20 cellular contexts compared by ENCODE assay signal in genomic region chr5:72290356-72291133, GRCh38. TPM values are rescaled to one million over a fixed set of nuclear protein-coding genes. Genes with fewer than 3 reads are reported as not detected.
A peak's percentile ranks its signal among the peaks of the same experiment; 100 is the strongest.
DNase-seq lines count a peak whose midpoint lies in the region; ATAC-seq and TF ChIP-seq lines count a peak whose summit lies in the region.
"Had no signal": no experiment of that assay in that cellular context is flagged by ENCODE, and none has a peak within 500 bp of the region (broad histone marks: within the 10 kb centered on the region; RNA-seq: fewer than 3 reads in every experiment).

No MANE protein-coding gene starts in this region.

- H3K9me3 ChIP-seq in Loucy (ENCODE audit: insufficient read depth, low read depth, low read length) (no peaks in the 10 kb centered on the region), gastrocnemius medialis (no peaks in the 10 kb centered on the region)

- H3K27ac Mint-ChIP-seq in brain (peak overlapping the region in 4 of 5 experiments; percentile 48 to 91 (median 78)), naive B cell (peak overlapping the region; percentile 49 to 94 (median 84))
- no peak overlapping the region for H3K27ac Mint-ChIP-seq in activated T-cell treated with anti-CD3 and anti-CD28 coated beads, Interleukin-2, amount 50 U/mL, for 24 hours
- H3K27ac Mint-ChIP-seq: activated CD8-positive, alpha-beta memory T cell treated with anti-CD3 and anti-CD28 coated beads, Interleukin-2, amount 10 ng/mL, durations not matched to agents 7 days and 5 days; activated naive CD8-positive, alpha-beta T cell; activated T-helper 17 cell treated with anti-CD3 and anti-CD28 coated beads, Interleukin-2, amount 50 U/mL, for 72 hours; dendritic cell treated with granulocyte-macrophage colony-stimulating factor and Interleukin-4, amounts not matched to agents 40 ng/mL and 50 ng/mL, for 4 days; nephron had no signal

- intact Hi-C loops in gastrocnemius medialis (cut with DNase I; ENCODE audit: low total_unique reads), result no loop called here

- no peak overlapping the region for H3K4me3 ChIP-seq in Loucy (ENCODE audit: low read length, poor library complexity, severe bottlenecking)
- H3K4me3 ChIP-seq in gastrocnemius medialis, result no peak overlapping the region

- TF ChIP-seq CTCF in GM13977 (IDR thresholded peaks at IDR 0.05; ENCODE audit: extremely low read depth, insufficient read depth, missing control alignments) (no peak), Loucy (conservative IDR thresholded peaks at IDR 0.05; ENCODE audit: low read length) (no peak), brain (conservative IDR thresholded peaks at IDR 0.05) (no peak), gastrocnemius medialis (IDR thresholded peaks at IDR 0.05 in 4 of 5, conservative IDR thresholded peaks at IDR 0.05 in 1 of 5) (no peak)

- no peaks in the 10 kb centered on the region for H4K20me1 ChIP-seq in Loucy (ENCODE audit: insufficient read depth, low read length, poor library complexity, severe bottlenecking)

- H3K36me3 Mint-ChIP-seq in brain (peaks cover 29% of the 10 kb centered on the region), naive B cell (peaks cover 8 to 10% of the 10 kb centered on the region in 2 donors)
- H3K36me3 Mint-ChIP-seq in activated T-cell treated with anti-CD3 and anti-CD28 coated beads, Interleukin-2, amount 50 U/mL, for 24 hours (ENCODE audit: low read depth), result peaks cover 93% of the 10 kb centered on the region

- no peaks in the 10 kb centered on the region for H3K9me2 ChIP-seq in Loucy (replicated peaks; ENCODE audit: low read depth, low read length)

- TF ChIP-seq POLR2A in gastrocnemius medialis (IDR thresholded peaks at IDR 0.05), result no peak

- in situ Hi-C loops in GM13977 (cut with MboI; ENCODE audit: low pct_unique_long_range_greater_than_20kb, low sequenced_read_pairs, unreplicated experiment), result no loop called here
- in situ Hi-C loops in gastrocnemius medialis (cut with MboI; ENCODE audit: low sequenced_read_pairs in 4 of 4), result no loop called here

- no peaks in the 10 kb centered on the region for H3K27me3 ChIP-seq in Loucy (ENCODE audit: insufficient read depth, low read length, poor library complexity, severe bottlenecking)
- no peaks in the 10 kb centered on the region for H3K27me3 ChIP-seq in gastrocnemius medialis

- H3K4me1 ChIP-seq in Loucy (ENCODE audit: insufficient read depth, low read length, poor library complexity, severe bottlenecking), result peaks cover 47% of the 10 kb centered on the region
- H3K4me1 ChIP-seq in gastrocnemius medialis, result peaks cover 12 to 13% of the 10 kb centered on the region in 2 donors

- peak; percentile 19 for DNase-seq in GM13977 (ENCODE audit: low spot score)
- DNase-seq in naive B cell, result peak; percentile 17
- no peak for DNase-seq in COR-L47 (lab: John Stamatoyannopoulos, UW)
- DNase-seq in activated T-cell treated with anti-CD3 and anti-CD28 coated beads, Interleukin-2, amount 50 U/mL, for 24 hours, result no peak
- DNase-seq in gastrocnemius medialis, result no peak
- DNase-seq: activated CD4-positive, alpha-beta T cell treated with anti-CD3 and anti-CD28 coated beads for 48 hours; activated CD8-positive, alpha-beta memory T cell treated with anti-CD3 and anti-CD28 coated beads, Interleukin-2, amount 10 ng/mL, durations not matched to agents 7 days and 5 days; foreskin melanocyte; GDM1; stimulated activated CD4-positive, alpha-beta T cell treated with anti-CD3 and anti-CD28 coated beads, Interleukin-1b, Interleukin-23, amount 100 ng/mL, for 48 hours; stimulated activated naive CD4-positive, alpha-beta T cell had no signal

- peaks cover 23% of the 10 kb centered on the region; the same call in 1 of the 2 replicates for H3K79me2 ChIP-seq in Loucy (ENCODE audit: insufficient read depth, low read length)

- H3K9ac ChIP-seq in Loucy (ENCODE audit: low read depth, low read length, poor library complexity, severe bottlenecking), result peak overlapping the region; percentile 30

- ATAC-seq in naive B cell (ENCODE audit: low read depth in 2 of 2) (peak; percentile 77 to 86), GM18511 (IDR thresholded peaks at IDR 0.05; ENCODE audit: unreplicated experiment) (no peak), gastrocnemius medialis (no peak)
- ATAC-seq: activated CD8-positive, alpha-beta memory T cell treated with anti-CD3 and anti-CD28 coated beads, Interleukin-2, amount 10 ng/mL, durations not matched to agents 7 days and 5 days; activated T-helper 17 cell treated with anti-CD3 and anti-CD28 coated beads, Interleukin-2, amount 50 U/mL, for 72 hours; HCT116; Right ventricle myocardium inferior had no signal

- H3K4me2 ChIP-seq in Loucy (ENCODE audit: low read depth, low read length, poor library complexity, severe bottlenecking), result peak overlapping the region; percentile 60

- H2AFZ ChIP-seq in Loucy (ENCODE audit: low read length), result no peak overlapping the region

- peaks cover 0 to 2% (median 0%) of the 10 kb centered on the region in 5 experiments for H3K9me3 Mint-ChIP-seq in brain
- no peaks in the 10 kb centered on the region for H3K9me3 Mint-ChIP-seq in naive B cell
- no peaks in the 10 kb centered on the region for H3K9me3 Mint-ChIP-seq in activated T-cell treated with anti-CD3 and anti-CD28 coated beads, Interleukin-2, amount 50 U/mL, for 24 hours
- H3K9me3 Mint-ChIP-seq: activated T-helper 17 cell treated with anti-CD3 and anti-CD28 coated beads, Interleukin-2, amount 50 U/mL, for 72 hours; dendritic cell treated with granulocyte-macrophage colony-stimulating factor and Interleukin-4, amounts not matched to agents 40 ng/mL and 50 ng/mL, for 4 days; nephron had no signal

- H3K4me1 Mint-ChIP-seq in brain, result peaks cover 29% of the 10 kb centered on the region
- peaks cover 26 to 43% (median 29%) of the 10 kb centered on the region in 3 donors for H3K4me1 Mint-ChIP-seq in naive B cell
- H3K4me1 Mint-ChIP-seq in activated T-cell treated with anti-CD3 and anti-CD28 coated beads, Interleukin-2, amount 50 U/mL, for 24 hours (ENCODE audit: low read depth), result peaks cover 5% of the 10 kb centered on the region
- H3K4me1 Mint-ChIP-seq: activated CD8-positive, alpha-beta memory T cell treated with anti-CD3 and anti-CD28 coated beads, Interleukin-2, amount 10 ng/mL, durations not matched to agents 7 days and 5 days had no signal

- H3F3A ChIP-seq in Loucy (ENCODE audit: low read depth), result peaks cover 10% of the 10 kb centered on the region; the same call in 1 of the 2 replicates

- no peak overlapping the region for H3K27ac ChIP-seq in gastrocnemius medialis

- H3K36me3 ChIP-seq in Loucy (ENCODE audit: insufficient read depth, low read length), result peaks cover 45% of the 10 kb centered on the region
- H3K36me3 ChIP-seq in gastrocnemius medialis, result no peaks in the 10 kb centered on the region

- H3K27me3 Mint-ChIP-seq in brain (no peaks in the 10 kb centered on the region), naive B cell (no peaks in the 10 kb centered on the region)
- H3K27me3 Mint-ChIP-seq in activated T-cell treated with anti-CD3 and anti-CD28 coated beads, Interleukin-2, amount 50 U/mL, for 24 hours, result no peaks in the 10 kb centered on the region
- H3K27me3 Mint-ChIP-seq: activated CD8-positive, alpha-beta memory T cell treated with anti-CD3 and anti-CD28 coated beads, Interleukin-2, amount 10 ng/mL, durations not matched to agents 7 days and 5 days; activated naive CD8-positive, alpha-beta T cell; activated T-helper 17 cell treated with anti-CD3 and anti-CD28 coated beads, Interleukin-2, amount 50 U/mL, for 72 hours; dendritic cell treated with granulocyte-macrophage colony-stimulating factor and Interleukin-4, amounts not matched to agents 40 ng/mL and 50 ng/mL, for 4 days had no signal

- H3K4me3 Mint-ChIP-seq in brain (no peak overlapping the region), naive B cell (peak overlapping the region in 3 of 8 donors; percentile 31 to 47 (median 34))
- H3K4me3 Mint-ChIP-seq in activated T-cell treated with anti-CD3 and anti-CD28 coated beads, Interleukin-2, amount 50 U/mL, for 24 hours, result no peak overlapping the region
- H3K4me3 Mint-ChIP-seq: activated CD8-positive, alpha-beta memory T cell treated with anti-CD3 and anti-CD28 coated beads, Interleukin-2, amount 10 ng/mL, durations not matched to agents 7 days and 5 days; activated naive CD8-positive, alpha-beta T cell; activated T-helper 17 cell treated with anti-CD3 and anti-CD28 coated beads, Interleukin-2, amount 50 U/mL, for 72 hours; dendritic cell treated with granulocyte-macrophage colony-stimulating factor and Interleukin-4, amounts not matched to agents 40 ng/mL and 50 ng/mL, for 4 days; nephron had no signal

RNA-seq across cellular contexts. Expression of gene MRPS27, which starts 29.5 kb away (rescaled TPM):
- 33.5 TPM for polyA plus RNA-seq in brain (ENCODE audit: insufficient read depth, low read depth, low replicate concordance)
- polyA plus RNA-seq in naive B cell (ENCODE audit: low read depth in 6 of 6), result 10 to 100 TPM; 35.4 to 45.2 (median 40.3) TPM
- 10 to 100 TPM; 33.2 to 74.9 (median 62.3) TPM for total RNA-seq in gastrocnemius medialis

RNA-seq across cellular contexts. Expression of gene PTCD2, which starts 29.6 kb away (rescaled TPM):
- polyA plus RNA-seq in brain (ENCODE audit: insufficient read depth, low read depth, low replicate concordance) (2.1 TPM), naive B cell (ENCODE audit: low read depth in 6 of 6) (1 to 10 TPM in 5 of 6 donors, under 1 TPM in 1; 0.11 to 5.8 (median 4.6) TPM)
- 10 to 100 TPM in 1 of 4 donors, 1 to 10 TPM in 3; 6.7 to 13.2 (median 9.5) TPM for total RNA-seq in gastrocnemius medialis

Comparison
In these comparisons a context has a peak if more than half of its experiments do, and no peak if none do; other contexts are left out.
1. DNase-seq: peak in GM13977 (single experiment) and naive B cell (single experiment); none in COR-L47 (single experiment), activated T-cell treated with anti-CD3 and anti-CD28 coated beads, Interleukin-2, amount 50 U/mL, for 24 hours (single experiment) and gastrocnemius medialis (0 of 2).
2. ATAC-seq: peak in naive B cell (2 of 2); none in GM18511 (single experiment) and gastrocnemius medialis (0 of 2).